Comparison of ENCODE assay signal across 8 cellular contexts in the genomic region with DNA sequence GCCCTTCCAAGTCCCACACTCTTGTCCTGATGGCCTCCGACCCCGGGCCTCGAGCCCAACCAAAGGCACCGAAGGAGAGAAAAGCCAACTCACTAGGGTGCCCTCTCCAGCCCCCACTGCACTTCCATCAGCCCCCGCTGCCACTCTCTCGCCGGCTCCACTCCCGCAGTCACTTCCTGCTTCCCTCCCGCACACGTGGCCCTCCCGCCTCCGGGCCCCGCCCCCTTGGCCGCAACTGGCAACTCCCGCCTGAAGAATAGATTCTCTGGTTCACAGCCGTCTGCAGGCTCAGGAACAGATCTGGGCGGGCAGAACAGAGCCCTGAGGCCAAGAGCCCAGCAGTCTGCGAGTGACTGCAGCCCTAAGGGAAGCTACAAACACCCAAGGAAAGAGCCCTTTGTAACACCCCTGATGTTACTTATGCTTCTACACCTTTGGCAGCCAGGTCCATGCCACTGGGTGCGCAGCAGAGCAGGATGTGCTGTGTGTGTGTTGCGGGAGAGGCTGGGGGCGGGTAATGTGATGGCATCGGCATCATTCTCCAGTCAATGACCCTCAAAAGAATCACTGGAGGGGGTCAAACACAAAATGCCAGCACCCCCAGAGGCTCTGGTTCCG. TPM values are rescaled to one million over a fixed set of nuclear protein-coding genes. Genes with fewer than 3 reads are reported as not detected.
DNase-seq lines count a peak whose midpoint lies in the region; ATAC-seq, FAIRE-seq and TF ChIP-seq lines count a peak whose summit lies in the region.

A gene with protein sequence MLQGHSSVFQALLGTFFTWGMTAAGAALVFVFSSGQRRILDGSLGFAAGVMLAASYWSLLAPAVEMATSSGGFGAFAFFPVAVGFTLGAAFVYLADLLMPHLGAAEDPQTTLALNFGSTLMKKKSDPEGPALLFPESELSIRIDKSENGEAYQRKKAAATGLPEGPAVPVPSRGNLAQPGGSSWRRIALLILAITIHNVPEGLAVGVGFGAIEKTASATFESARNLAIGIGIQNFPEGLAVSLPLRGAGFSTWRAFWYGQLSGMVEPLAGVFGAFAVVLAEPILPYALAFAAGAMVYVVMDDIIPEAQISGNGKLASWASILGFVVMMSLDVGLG (minus strand): TSS at position 171 of the 618 bp plus-strand sequence. CDS start 3,924 bp downstream, outside the sequence.

- H3K4me3 ChIP-seq in astrocyte (ENCODE audit: insufficient read depth, low read depth, low read length) = peak within 1 kb of the TSS; percentile 66

- DNase-seq in NCI-H187 (lab: John Stamatoyannopoulos, UW) = peak; percentile 79 to 92
- peak; percentile 90 for DNase-seq in T-helper 2 cell treated with Interferon-gamma antibody and Interleukin-4, amounts not matched to agents 5 μg/mL and 100 μg/mL, for 36 hours (ENCODE audit: low spot score)
- peak; percentile 88 for DNase-seq in astrocyte (ENCODE audit: low read depth)
- peak; percentile 92 for DNase-seq in hepatic stellate cell (ENCODE audit: low spot score)
- peak; percentile 85 for DNase-seq in renal cortical epithelial cell (ENCODE audit: low read depth)
- DNase-seq in cortex of kidney (lab: John Stamatoyannopoulos, UW) = no peak

- H3K27me3 ChIP-seq in astrocyte (ENCODE audit: insufficient read depth, low read length) = peaks cover 3% of the 10 kb centered on the region

- peaks cover 4% of the 10 kb centered on the region for H3K36me3 Mint-ChIP-seq in T-helper 2 cell treated with Interferon-gamma antibody and Interleukin-4, amounts not matched to agents 5 μg/mL and 100 μg/mL, for 36 hours (ENCODE audit: low read depth)
- H3K36me3 Mint-ChIP-seq in astrocyte (ENCODE audit: low read depth, unreplicated experiment) = peaks cover 6% of the 10 kb centered on the region

- ATAC-seq in GM18499 (IDR thresholded peaks at IDR 0.05; ENCODE audit: insufficient read depth, unreplicated experiment) (peak; percentile 88), HG02938 (IDR thresholded peaks at IDR 0.05; ENCODE audit: unreplicated experiment) (peak; percentile 98)

- H3K27me3 Mint-ChIP-seq in T-helper 2 cell treated with Interferon-gamma antibody and Interleukin-4, amounts not matched to agents 5 μg/mL and 100 μg/mL, for 36 hours (ENCODE audit: low read depth) = peaks cover 6% of the 10 kb centered on the region
- peaks cover 18% of the 10 kb centered on the region for H3K27me3 Mint-ChIP-seq in astrocyte (ENCODE audit: low read depth, unreplicated experiment)

- peak within 1 kb of the TSS; percentile 97 for H3K27ac Mint-ChIP-seq in T-helper 2 cell treated with Interferon-gamma antibody and Interleukin-4, amounts not matched to agents 5 μg/mL and 100 μg/mL, for 36 hours
- peak within 1 kb of the TSS; percentile 91 for H3K27ac Mint-ChIP-seq in astrocyte (ENCODE audit: unreplicated experiment)

- H3K9ac ChIP-seq in astrocyte (ENCODE audit: low read length) = peak within 1 kb of the TSS; percentile 67

- no peaks in the 10 kb centered on the region for H3K9me3 ChIP-seq in astrocyte (ENCODE audit: insufficient read depth, low read depth, low read length)

- peaks cover 13% of the 10 kb centered on the region for H3K4me1 ChIP-seq in astrocyte (ENCODE audit: insufficient read depth, low read length)

- H2AFZ ChIP-seq in astrocyte (ENCODE audit: low read depth, low read length) = peak within 1 kb of the TSS; percentile 97

- H3K27ac ChIP-seq in astrocyte (ENCODE audit: low read depth, low read length) = peak within 1 kb of the TSS; percentile 24

- H4K20me1 ChIP-seq in astrocyte (ENCODE audit: insufficient read depth, low read length) = peaks cover 13% of the 10 kb centered on the region

- peak within 1 kb of the TSS; percentile 100 for H3K4me3 Mint-ChIP-seq in T-helper 2 cell treated with Interferon-gamma antibody and Interleukin-4, amounts not matched to agents 5 μg/mL and 100 μg/mL, for 36 hours
- peak within 1 kb of the TSS; percentile 97 for H3K4me3 Mint-ChIP-seq in astrocyte (ENCODE audit: unreplicated experiment)

- peak; percentile 32 for FAIRE-seq in astrocyte (lab: Jason Lieb, UNC)

- TF ChIP-seq CTCF in astrocyte (IDR thresholded peaks at IDR 0.05; ENCODE audit: insufficient read depth, low read depth, low read length) = no peak

- H3K79me2 ChIP-seq in astrocyte (ENCODE audit: insufficient read depth, low read length) = no peaks in the 10 kb centered on the region

- peaks cover 14% of the 10 kb centered on the region for H3K4me1 Mint-ChIP-seq in T-helper 2 cell treated with Interferon-gamma antibody and Interleukin-4, amounts not matched to agents 5 μg/mL and 100 μg/mL, for 36 hours (ENCODE audit: low read depth)
- peaks cover 4% of the 10 kb centered on the region for H3K4me1 Mint-ChIP-seq in astrocyte (ENCODE audit: low read depth, unreplicated experiment)

- peak within 1 kb of the TSS; percentile 83 for H3K4me2 ChIP-seq in astrocyte (ENCODE audit: low read length)

- no peaks in the 10 kb centered on the region for H3K36me3 ChIP-seq in astrocyte (ENCODE audit: insufficient read depth, low read length)

- no peaks in the 10 kb centered on the region for H3K9me3 Mint-ChIP-seq in T-helper 2 cell treated with Interferon-gamma antibody and Interleukin-4, amounts not matched to agents 5 μg/mL and 100 μg/mL, for 36 hours
- H3K9me3 Mint-ChIP-seq in astrocyte (ENCODE audit: unreplicated experiment) = peaks cover 1% of the 10 kb centered on the region

RNA-seq across cellular contexts. Expression of the gene that starts here (rescaled TPM):
- total RNA-seq in astrocyte (21.5 and 22.1 TPM in 2 replicates), renal cortical epithelial cell (24.2 and 29.3 TPM in 2 replicates)
